13 cellular contexts compared by ENCODE assay signal in the genomic region with DNA sequence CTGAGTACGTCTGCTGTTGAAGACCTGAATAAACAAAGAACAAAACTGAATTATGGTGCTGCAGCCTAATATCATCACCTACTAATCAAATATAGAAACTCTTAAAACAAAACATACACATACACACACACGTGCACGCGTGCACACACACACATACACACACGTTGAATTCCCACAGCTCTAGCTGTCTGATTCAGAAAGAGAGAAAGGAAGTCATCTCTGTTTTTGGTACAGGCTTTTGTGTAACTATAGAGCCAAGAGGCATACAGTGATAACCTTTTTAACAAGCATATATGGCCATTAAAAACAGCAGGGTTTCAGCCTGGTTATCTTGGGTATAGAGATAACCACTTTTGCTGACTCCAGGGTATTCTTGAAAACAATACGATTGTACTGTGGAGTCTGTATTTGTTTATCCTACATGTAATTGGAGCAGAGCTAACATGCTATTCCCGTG.
DNase-seq lines count a peak whose midpoint lies in the region; ATAC-seq and TF ChIP-seq lines count a peak whose summit lies in the region.
"Had no signal": no experiment of that assay in that cellular context is flagged by ENCODE, and none has a peak within 500 bp of the region (broad histone marks: within the 10 kb centered on the region; RNA-seq: fewer than 3 reads in every experiment).

No MANE protein-coding gene starts in this region.

- no TSS peak for BruUV-seq in PC-9 (replicated peaks; lab: Mats Ljungman, UMichigan)

- H3K27ac ChIP-seq in Karpas-422 (ENCODE audit: low read length) (no peak overlapping the region), hepatocyte (peak overlapping the region; percentile 81), left lung (no peak overlapping the region), PC-9 (no peak overlapping the region)
- H3K27ac ChIP-seq: stomach had no signal

- WGBS in hepatocyte (ENCODE audit: low lambda C conversion rate, missing lambda C conversion rate), result 27% methylated on average over 7 of the region's 7 CpGs

- H3K36me3 ChIP-seq in Karpas-422 (ENCODE audit: insufficient read depth, low read length) (no peaks in the 10 kb centered on the region), hepatocyte (replicated peaks; ENCODE audit: insufficient read depth, low read depth) (no peaks in the 10 kb centered on the region), left lung (no peaks in the 10 kb centered on the region), PC-9 (ENCODE audit: low read depth) (no peaks in the 10 kb centered on the region)
- H3K36me3 ChIP-seq: stomach had no signal

- H3K9ac ChIP-seq in Karpas-422 (ENCODE audit: low read length), result no peak overlapping the region

- TF ChIP-seq CTCF in hepatocyte (IDR thresholded peaks at IDR 0.05; ENCODE audit: poor library complexity) (no peak), left lung (IDR thresholded peaks at IDR 0.05) (no peak), PC-9 (conservative IDR thresholded peaks at IDR 0.05) (no peak)

- peaks cover 30% of the 10 kb centered on the region for H3K9me3 ChIP-seq in Karpas-422 (ENCODE audit: low read length)
- H3K9me3 ChIP-seq in hepatocyte (ENCODE audit: low read depth), result no peaks in the 10 kb centered on the region
- no peaks in the 10 kb centered on the region for H3K9me3 ChIP-seq in left lung
- no peaks in the 10 kb centered on the region for H3K9me3 ChIP-seq in PC-9 (ENCODE audit: insufficient read depth, low read depth)
- H3K9me3 ChIP-seq: stomach had no signal

- no peaks in the 10 kb centered on the region for H3F3A ChIP-seq in PC-9 (ENCODE audit: insufficient read depth, low read depth)

- H3K4me3 ChIP-seq in Karpas-422 (ENCODE audit: low read length) (no peak overlapping the region), hepatocyte (peak overlapping the region; percentile 6), left lung (no peak overlapping the region), PC-9 (no peak overlapping the region)
- H3K4me3 ChIP-seq: GM23338, stomach had no signal

- no peaks in the 10 kb centered on the region for H3K4me1 ChIP-seq in Karpas-422 (ENCODE audit: low read length)
- H3K4me1 ChIP-seq in hepatocyte (ENCODE audit: insufficient read depth), result peaks cover 7% of the 10 kb centered on the region
- peaks cover 0 to 3% of the 10 kb centered on the region in 2 donors for H3K4me1 ChIP-seq in left lung
- H3K4me1 ChIP-seq in PC-9 (replicated peaks; ENCODE audit: insufficient read depth), result peaks cover 11% of the 10 kb centered on the region

- peak; percentile 16 for DNase-seq in COLO668 (lab: John Stamatoyannopoulos, UW; ENCODE audit: unreplicated experiment)
- no peak for DNase-seq in Karpas-422
- peak; percentile 17 for DNase-seq in hepatocyte (ENCODE audit: low spot score)
- DNase-seq in left lung, result no peak
- DNase-seq in NOMO-1 (lab: John Stamatoyannopoulos, UW; ENCODE audit: unreplicated experiment in 2 of 2), result no peak
- no peak for DNase-seq in PC-9
- DNase-seq: activated CD4-positive, alpha-beta T cell treated with anti-CD3 and anti-CD28 coated beads for 48 hours; activated T-cell treated with anti-CD3 and anti-CD28 coated beads, Interleukin-2, amount 50 U/mL, for 72 hours; NCI-H82; stomach had no signal

- POLR2A ChIA-PET in PC-9 (lab: Charles Lee; ENCODE audit: unreplicated experiment), result no interaction called here

- H3K9me2 ChIP-seq in Karpas-422 (replicated peaks; ENCODE audit: insufficient read depth, low read length), result 0 out of 2 replicates have a peak, but pooled peaks cover 4% of the 10 kb centered on the region
- H3K9me2 ChIP-seq in hepatocyte (replicated peaks; ENCODE audit: insufficient read depth), result no peaks in the 10 kb centered on the region
- no peaks in the 10 kb centered on the region for H3K9me2 ChIP-seq in PC-9 (ENCODE audit: insufficient read depth)

- no peaks in the 10 kb centered on the region for H3K27me3 ChIP-seq in Karpas-422 (ENCODE audit: low read length)
- no peaks in the 10 kb centered on the region for H3K27me3 ChIP-seq in hepatocyte
- no peaks in the 10 kb centered on the region for H3K27me3 ChIP-seq in left lung
- no peaks in the 10 kb centered on the region for H3K27me3 ChIP-seq in PC-9 (ENCODE audit: insufficient read depth, low read depth)
- H3K27me3 ChIP-seq: stomach had no signal

- no peaks in the 10 kb centered on the region for H3K79me2 ChIP-seq in Karpas-422 (ENCODE audit: low read length)
- no peaks in the 10 kb centered on the region for H3K79me2 ChIP-seq in hepatocyte
- no peaks in the 10 kb centered on the region for H3K79me2 ChIP-seq in PC-9 (ENCODE audit: low read depth)

- ATAC-seq in left lung, result no peak
- no peak for ATAC-seq in HG02610 (IDR thresholded peaks at IDR 0.05; ENCODE audit: unreplicated experiment)
- ATAC-seq: activated T-cell treated with anti-CD3 and anti-CD28 coated beads, Interleukin-2, amount 50 U/mL, for 72 hours; GM23338 had no signal

- CTCF ChIA-PET in PC-9 (lab: Charles Lee), result no interaction called here

- H3K4me2 ChIP-seq in Karpas-422 (ENCODE audit: low read depth, low read length, poor library complexity, severe bottlenecking) (no peak overlapping the region), hepatocyte (peak overlapping the region; percentile 68), PC-9 (no peak overlapping the region)
- H3K4me2 ChIP-seq: GM23338 had no signal

- intact Hi-C loops in left lung (cut with DNase I), result no loop called here
- intact Hi-C loops in PC-9 (cut with micrococcal nuclease; ENCODE audit: unreplicated experiment), result no loop called here

- H2AFZ ChIP-seq in Karpas-422 (ENCODE audit: low read length) (0 out of 2 replicates have a peak overlapping the region, but pooled peaks have one; percentile 36), hepatocyte (peak overlapping the region; percentile 12), PC-9 (no peak overlapping the region)
- H2AFZ ChIP-seq: GM23338 had no signal

- H4K20me1 ChIP-seq in Karpas-422 (ENCODE audit: insufficient read depth, low read depth, low read length) (no peaks in the 10 kb centered on the region), hepatocyte (ENCODE audit: insufficient read depth, poor library complexity, severe bottlenecking) (no peaks in the 10 kb centered on the region), PC-9 (ENCODE audit: insufficient read depth) (no peaks in the 10 kb centered on the region)

TF ChIP-seq in PFSK-1, 5 proteins besides CTCF, POLR2A, EP300 and RAD21:
- TF ChIP-seq, protein P1, sequence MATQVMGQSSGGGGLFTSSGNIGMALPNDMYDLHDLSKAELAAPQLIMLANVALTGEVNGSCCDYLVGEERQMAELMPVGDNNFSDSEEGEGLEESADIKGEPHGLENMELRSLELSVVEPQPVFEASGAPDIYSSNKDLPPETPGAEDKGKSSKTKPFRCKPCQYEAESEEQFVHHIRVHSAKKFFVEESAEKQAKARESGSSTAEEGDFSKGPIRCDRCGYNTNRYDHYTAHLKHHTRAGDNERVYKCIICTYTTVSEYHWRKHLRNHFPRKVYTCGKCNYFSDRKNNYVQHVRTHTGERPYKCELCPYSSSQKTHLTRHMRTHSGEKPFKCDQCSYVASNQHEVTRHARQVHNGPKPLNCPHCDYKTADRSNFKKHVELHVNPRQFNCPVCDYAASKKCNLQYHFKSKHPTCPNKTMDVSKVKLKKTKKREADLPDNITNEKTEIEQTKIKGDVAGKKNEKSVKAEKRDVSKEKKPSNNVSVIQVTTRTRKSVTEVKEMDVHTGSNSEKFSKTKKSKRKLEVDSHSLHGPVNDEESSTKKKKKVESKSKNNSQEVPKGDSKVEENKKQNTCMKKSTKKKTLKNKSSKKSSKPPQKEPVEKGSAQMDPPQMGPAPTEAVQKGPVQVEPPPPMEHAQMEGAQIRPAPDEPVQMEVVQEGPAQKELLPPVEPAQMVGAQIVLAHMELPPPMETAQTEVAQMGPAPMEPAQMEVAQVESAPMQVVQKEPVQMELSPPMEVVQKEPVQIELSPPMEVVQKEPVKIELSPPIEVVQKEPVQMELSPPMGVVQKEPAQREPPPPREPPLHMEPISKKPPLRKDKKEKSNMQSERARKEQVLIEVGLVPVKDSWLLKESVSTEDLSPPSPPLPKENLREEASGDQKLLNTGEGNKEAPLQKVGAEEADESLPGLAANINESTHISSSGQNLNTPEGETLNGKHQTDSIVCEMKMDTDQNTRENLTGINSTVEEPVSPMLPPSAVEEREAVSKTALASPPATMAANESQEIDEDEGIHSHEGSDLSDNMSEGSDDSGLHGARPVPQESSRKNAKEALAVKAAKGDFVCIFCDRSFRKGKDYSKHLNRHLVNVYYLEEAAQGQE (IDR thresholded peaks at IDR 0.05; ENCODE audit: insufficient read depth in 1 of 2, low read depth in 2 of 2, low read length in 2 of 2), result no peak
- TF ChIP-seq TAF1 (IDR thresholded peaks at IDR 0.05; ENCODE audit: borderline replicate concordance, insufficient read depth, low read length), result no peak
- 0 out of 2 replicates have a peak, but pooled peaks have one; percentile 21 for TF ChIP-seq SIN3A (IDR thresholded peaks at IDR 0.05; ENCODE audit: borderline replicate concordance, insufficient read depth, low read length)

Comparison
In these comparisons a context has a peak if more than half of its experiments do, and no peak if none do; other contexts are left out.
1. DNase-seq: peak in COLO668 (single experiment) and hepatocyte (single experiment); none in Karpas-422 (single experiment), left lung (0 of 2), NOMO-1 (0 of 2) and PC-9 (0 of 2).